In the genomic region with DNA sequence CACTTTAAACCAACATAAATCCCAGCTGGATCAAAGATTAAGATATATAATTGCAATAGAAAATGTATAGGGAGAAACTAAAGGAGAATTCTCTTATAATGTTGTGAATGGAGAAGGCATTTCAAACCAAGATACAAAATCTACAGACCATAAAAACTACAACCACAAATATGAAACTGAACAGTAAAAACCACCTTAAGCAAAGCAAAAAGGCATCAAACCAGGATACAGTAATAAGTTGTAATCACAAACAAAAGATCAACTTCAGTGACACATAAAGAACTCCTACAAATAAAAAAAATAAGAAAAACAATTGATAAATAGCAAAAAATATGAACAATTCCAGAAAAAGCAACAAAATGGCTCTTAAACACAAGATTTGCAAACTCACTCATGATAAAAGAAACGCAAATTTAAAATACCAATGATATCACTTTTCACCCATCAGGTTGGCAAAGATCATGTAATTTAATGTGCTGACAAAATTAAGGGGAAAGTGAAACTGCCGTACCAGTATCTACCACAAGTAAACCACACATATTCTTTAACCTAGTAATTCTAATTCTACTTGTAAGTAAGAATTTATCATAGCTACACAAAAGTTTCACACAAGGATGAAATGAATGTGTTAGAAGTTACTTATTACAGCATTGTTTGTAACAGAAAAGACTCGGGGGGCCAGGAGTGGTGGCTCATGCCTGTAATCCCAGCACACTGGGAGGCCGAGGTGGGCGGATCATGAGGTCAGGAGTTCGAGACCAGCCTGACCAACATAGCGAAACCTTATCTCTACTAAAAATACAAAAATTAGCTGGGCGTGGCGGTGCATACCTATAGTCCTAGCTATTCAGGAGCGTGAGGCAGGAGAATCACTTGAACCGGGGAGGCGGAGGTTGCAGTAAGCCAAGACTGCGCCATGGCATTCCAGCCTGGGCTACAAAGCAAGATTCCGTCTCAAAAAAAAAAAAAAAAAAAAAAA, we compare ENCODE assay signal across 1 cellular context.
A peak's percentile ranks its signal among the peaks of the same experiment; 100 is the strongest.
TF ChIP-seq lines count a peak whose summit lies in the region.

No MANE protein-coding gene starts in this region.

TF ChIP-seq in HEK293, 187 proteins besides CTCF, POLR2A, EP300 and RAD21 (continued from another document):
- peak; percentile 70 for TF ChIP-seq PRDM4 (tag by site-specific recombination; IDR thresholded peaks at IDR 0.05)
